ENCODE assay signal across 16 cellular contexts in the genomic region with DNA sequence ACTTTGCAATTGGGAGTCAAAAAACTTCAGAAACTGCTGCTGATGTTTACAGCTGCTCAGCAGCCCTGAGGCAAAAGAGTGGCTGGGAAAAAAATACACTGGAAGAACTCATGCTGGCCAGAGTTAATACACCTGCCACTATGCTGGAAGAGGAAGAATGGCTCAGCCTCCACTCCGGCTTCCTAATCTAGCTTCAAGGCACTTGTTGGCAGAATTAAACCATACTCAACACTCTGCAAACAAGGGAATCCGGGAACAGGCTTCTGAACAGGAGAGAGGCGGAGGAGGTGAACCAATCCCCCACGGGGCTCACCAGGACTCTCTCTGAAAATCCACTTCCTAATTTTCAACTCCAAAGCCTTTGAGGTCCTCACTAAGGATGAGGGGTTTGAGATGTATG.
"Had no signal": no experiment of that assay in that cellular context is flagged by ENCODE, and none has a peak within 500 bp of the region (broad histone marks: within the 10 kb centered on the region; RNA-seq: fewer than 3 reads in every experiment).

No MANE protein-coding gene starts in this region.

- H3K36me3 ChIP-seq: ovary, suprapubic skin had no signal

- H3K9me3 Mint-ChIP-seq: activated naive CD4-positive, alpha-beta T cell treated with anti-CD3 and anti-CD28 coated beads, Interleukin-2, amount 50 U/mL, for 24 hours; central memory CD8-positive, alpha-beta T cell; effector memory CD8-positive, alpha-beta T cell had no signal

- H3K36me3 Mint-ChIP-seq: activated naive CD4-positive, alpha-beta T cell treated with anti-CD3 and anti-CD28 coated beads, Interleukin-2, amount 50 U/mL, for 24 hours; type B pancreatic cell had no signal

- H3K27ac Mint-ChIP-seq: activated B cell treated with CpG ODN at 0.5 μM for 24 hours; activated CD4-positive, alpha-beta T cell treated with anti-CD3 and anti-CD28 coated beads, Interleukin-2, amount 10 ng/mL, durations not matched to agents 24 days and 14 days; activated T-helper 2 cell treated with anti-CD3 and anti-CD28 coated beads, Interferon-gamma antibody, Interleukin-2, Interleukin-4, amounts not matched to agents 10 μg/mL and 5 μg/mL and 100 μg/mL, durations not matched to agents 14 hours and 24 hours and 36 hours; dendritic cell treated with granulocyte-macrophage colony-stimulating factor and Interleukin-4, amounts not matched to agents 40 ng/mL and 50 ng/mL, for 4 days; type B pancreatic cell had no signal

- H3K27ac ChIP-seq: hepatocyte, ovary, suprapubic skin had no signal

- H3K4me1 ChIP-seq: suprapubic skin had no signal

- ATAC-seq: effector memory CD8-positive, alpha-beta T cell; left ventricle myocardium superior had no signal

- H3K4me3 ChIP-seq: hepatocyte, ovary, suprapubic skin had no signal

- H3K4me3 Mint-ChIP-seq: activated B cell treated with CpG ODN at 0.5 μM for 24 hours; activated CD4-positive, alpha-beta T cell treated with anti-CD3 and anti-CD28 coated beads, Interleukin-2, amount 10 ng/mL, durations not matched to agents 24 days and 14 days; activated naive CD4-positive, alpha-beta T cell treated with anti-CD3 and anti-CD28 coated beads, Interleukin-2, amount 50 U/mL, for 24 hours; central memory CD8-positive, alpha-beta T cell; dendritic cell treated with granulocyte-macrophage colony-stimulating factor and Interleukin-4, amounts not matched to agents 40 ng/mL and 50 ng/mL, for 4 days; effector memory CD8-positive, alpha-beta T cell; neural crest cell; type B pancreatic cell had no signal

- H3K27me3 ChIP-seq: ovary had no signal

- H3K4me1 Mint-ChIP-seq: activated B cell treated with CpG ODN at 0.5 μM for 24 hours; central memory CD8-positive, alpha-beta T cell; neural crest cell had no signal

- DNase-seq: activated B cell treated with CpG ODN at 0.5 μM for 24 hours; activated CD4-positive, alpha-beta T cell treated with anti-CD3 and anti-CD28 coated beads, Interleukin-2, amount 10 ng/mL, durations not matched to agents 24 days and 14 days; effector memory CD8-positive, alpha-beta T cell; kidney; left ventricle myocardium superior; ovary; stimulated activated CD4-positive, alpha-beta T cell treated with anti-CD3 and anti-CD28 coated beads, Interleukin-2, amount 100 ng/mL, for 48 hours; stimulated activated naive CD4-positive, alpha-beta T cell treated with Interleukin-2 at 50 U/mL for 16 hours had no signal

- H3K9me3 ChIP-seq: ovary, suprapubic skin had no signal

- H3K27me3 Mint-ChIP-seq: activated CD4-positive, alpha-beta T cell treated with anti-CD3 and anti-CD28 coated beads, Interleukin-2, amount 10 ng/mL, durations not matched to agents 24 days and 14 days; activated naive CD4-positive, alpha-beta T cell treated with anti-CD3 and anti-CD28 coated beads, Interleukin-2, amount 50 U/mL, for 24 hours; type B pancreatic cell had no signal
